Comparison of ENCODE assay signal across 8 cellular contexts in the genomic region with DNA sequence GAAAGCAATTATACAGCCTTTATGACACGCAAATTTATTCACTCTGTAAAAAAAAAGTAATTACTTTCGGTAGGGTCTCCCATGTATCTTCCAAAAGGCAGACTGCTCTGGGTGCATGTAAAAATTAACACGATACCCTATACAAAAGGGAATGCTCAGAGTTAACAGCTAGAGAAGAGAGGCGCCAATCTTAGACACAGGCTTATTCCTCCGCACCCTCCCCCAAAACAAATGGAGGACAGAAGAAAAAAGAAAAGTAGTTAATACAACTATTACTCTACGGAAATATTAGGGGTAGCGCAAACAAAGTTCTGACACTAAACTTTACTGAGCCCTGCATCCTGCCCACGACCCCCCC. TPM values are rescaled to one million over a fixed set of nuclear protein-coding genes. Genes with fewer than 3 reads are reported as not detected.
A peak's percentile ranks its signal among the peaks of the same experiment; 100 is the strongest.
DNase-seq lines count a peak whose midpoint lies in the region; ATAC-seq and TF ChIP-seq lines count a peak whose summit lies in the region.

No MANE protein-coding gene starts in this region.

- peak overlapping the region; percentile 99 for H3K27ac Mint-ChIP-seq in activated T-helper 2 cell treated with anti-CD3 and anti-CD28 coated beads, Interferon-gamma antibody, Interleukin-2, Interleukin-4, amounts not matched to agents 10 μg/mL and 5 μg/mL and 100 μg/mL, durations not matched to agents 14 hours and 24 hours and 36 hours

- peaks cover 13% of the 10 kb centered on the region for H3K36me3 Mint-ChIP-seq in activated T-helper 2 cell treated with anti-CD3 and anti-CD28 coated beads, Interferon-gamma antibody, Interleukin-2, Interleukin-4, amounts not matched to agents 10 μg/mL and 5 μg/mL and 100 μg/mL, durations not matched to agents 14 hours and 24 hours and 36 hours (ENCODE audit: low read depth)

- H3K9me3 ChIP-seq in iPS-20b (ENCODE audit: insufficient read depth, low read depth, low read length) (no peaks in the 10 kb centered on the region), stomach (no peaks in the 10 kb centered on the region)

- no peak for TF ChIP-seq CTCF in stomach (IDR thresholded peaks at IDR 0.05)

- DNase-seq in activated T-helper 2 cell treated with anti-CD3 and anti-CD28 coated beads, Interferon-gamma antibody, Interleukin-2, Interleukin-4, amounts not matched to agents 10 μg/mL and 5 μg/mL and 100 μg/mL, durations not matched to agents 14 hours and 24 hours and 36 hours (ENCODE audit: low spot score), result no peak
- DNase-seq in stomach (no peak), midbrain (lab: John Stamatoyannopoulos, UW) (no peak), superior temporal gyrus (ENCODE audit: extremely low spot score) (no peak)

- peak; percentile 14 for ATAC-seq in GM18873 (IDR thresholded peaks at IDR 0.05; ENCODE audit: low FRiP score, unreplicated experiment)
- ATAC-seq in HG02938 (IDR thresholded peaks at IDR 0.05; ENCODE audit: unreplicated experiment), result peak; percentile 23
- no peak for ATAC-seq in HG03135 (IDR thresholded peaks at IDR 0.05; ENCODE audit: unreplicated experiment)

- H3K27me3 ChIP-seq in iPS-20b (ENCODE audit: insufficient read depth, low read length) (no peaks in the 10 kb centered on the region), stomach (no peaks in the 10 kb centered on the region)

- no peak for TF ChIP-seq EP300 in stomach (IDR thresholded peaks at IDR 0.05)

- H3K27me3 Mint-ChIP-seq in activated T-helper 2 cell treated with anti-CD3 and anti-CD28 coated beads, Interferon-gamma antibody, Interleukin-2, Interleukin-4, amounts not matched to agents 10 μg/mL and 5 μg/mL and 100 μg/mL, durations not matched to agents 14 hours and 24 hours and 36 hours (ENCODE audit: low read depth), result no peaks in the 10 kb centered on the region

- 0 to 2% (median 0%) methylated on average over 8 of the region's 8 CpGs for WGBS in stomach, 5 donors

- no peaks in the 10 kb centered on the region for H3K9me3 Mint-ChIP-seq in activated T-helper 2 cell treated with anti-CD3 and anti-CD28 coated beads, Interferon-gamma antibody, Interleukin-2, Interleukin-4, amounts not matched to agents 10 μg/mL and 5 μg/mL and 100 μg/mL, durations not matched to agents 14 hours and 24 hours and 36 hours

- H3K9ac ChIP-seq in iPS-20b (ENCODE audit: low read depth, low read length), result peak overlapping the region; percentile 99

- peak overlapping the region; percentile 99 for H3K4me3 Mint-ChIP-seq in activated T-helper 2 cell treated with anti-CD3 and anti-CD28 coated beads, Interferon-gamma antibody, Interleukin-2, Interleukin-4, amounts not matched to agents 10 μg/mL and 5 μg/mL and 100 μg/mL, durations not matched to agents 14 hours and 24 hours and 36 hours (ENCODE audit: low read depth)

- H3K36me3 ChIP-seq in iPS-20b (ENCODE audit: insufficient read depth, low read depth, low read length) (peaks cover 13% of the 10 kb centered on the region), stomach (peaks cover 2 to 15% (median 13%) of the 10 kb centered on the region in 4 donors)

- no peak for TF ChIP-seq POLR2A in stomach (IDR thresholded peaks at IDR 0.05)

- H3K27ac ChIP-seq in iPS-20b (ENCODE audit: low read length), result peak overlapping the region; percentile 90
- peak overlapping the region; percentile 92 to 99 (median 96) for H3K27ac ChIP-seq in stomach

- intact Hi-C loops in activated T-helper 2 cell treated with anti-CD3 and anti-CD28 coated beads, Interferon-gamma antibody, Interleukin-2, Interleukin-4, amounts not matched to agents 10 μg/mL and 5 μg/mL and 100 μg/mL, durations not matched to agents 14 hours and 24 hours and 36 hours (cut with micrococcal nuclease), result loop anchor here (2.0 to 10.0 kb wide), 4 partner anchors 376 to 944 kb away; partner anchors contain the start of genes KLHL32, MANEA and NDUFAF4
- intact Hi-C loops in stomach (cut with DNase I; ENCODE audit: low total_unique reads), result no loop called here

- peak overlapping the region; percentile 99 for H3K4me3 ChIP-seq in iPS-20b (ENCODE audit: low read length)
- peak overlapping the region; percentile 65 to 73 (median 70) for H3K4me3 ChIP-seq in stomach

- peaks cover 12% of the 10 kb centered on the region for H3K4me1 Mint-ChIP-seq in activated T-helper 2 cell treated with anti-CD3 and anti-CD28 coated beads, Interferon-gamma antibody, Interleukin-2, Interleukin-4, amounts not matched to agents 10 μg/mL and 5 μg/mL and 100 μg/mL, durations not matched to agents 14 hours and 24 hours and 36 hours (ENCODE audit: low read depth)

- H3K4me1 ChIP-seq in iPS-20b (ENCODE audit: insufficient read depth, low read length) (peaks cover 15% of the 10 kb centered on the region; the same call in 1 of the 2 replicates), stomach (peaks cover 12 to 35% (median 26%) of the 10 kb centered on the region in 4 donors)

RNA-seq across cellular contexts. Expression of gene UFL1, which starts 0.4 kb away (rescaled TPM):
- total RNA-seq in activated T-helper 2 cell treated with anti-CD3 and anti-CD28 coated beads, Interferon-gamma antibody, Interleukin-2, Interleukin-4, amounts not matched to agents 10 μg/mL and 5 μg/mL and 100 μg/mL, durations not matched to agents 14 hours and 24 hours and 36 hours, result 27.0 and 27.3 TPM in 2 replicates
- 10 to 100 TPM; 13.6 to 53.4 (median 26.8) TPM for total RNA-seq in stomach
- 10 to 100 TPM in 1 of 3 donors, 1 to 10 TPM in 2; 5.3 to 11.4 (median 6.6) TPM for polyA plus RNA-seq in stomach

RNA-seq across cellular contexts. Expression of gene FHL5, which starts 41.7 kb away (rescaled TPM):
- total RNA-seq in activated T-helper 2 cell treated with anti-CD3 and anti-CD28 coated beads, Interferon-gamma antibody, Interleukin-2, Interleukin-4, amounts not matched to agents 10 μg/mL and 5 μg/mL and 100 μg/mL, durations not matched to agents 14 hours and 24 hours and 36 hours, result not detected in 2 replicates
- 10 to 100 TPM in 3 of 5 donors, 1 to 10 TPM in 1, not detected in 1; 4.9 to 25.1 (median 17.8) TPM for total RNA-seq in stomach
- polyA plus RNA-seq in stomach, result 1 to 10 TPM; 1.1 to 4.0 (median 3.3) TPM
